In genomic region chr6:129744880-129745237, GRCh38 we compare ENCODE assay signal across 16 cellular contexts. TPM values are rescaled to one million over a fixed set of nuclear protein-coding genes. Genes with fewer than 3 reads are reported as not detected.
DNase-seq lines count a peak whose midpoint lies in the region; ATAC-seq and TF ChIP-seq lines count a peak whose summit lies in the region.
"Had no signal": no experiment of that assay in that cellular context is flagged by ENCODE, and none has a peak within 500 bp of the region (broad histone marks: within the 10 kb centered on the region; RNA-seq: fewer than 3 reads in every experiment).

No MANE protein-coding gene starts in this region.

- H3K4me1 ChIP-seq in SK-N-SH (ENCODE audit: control insufficient read depth in 1 of 2, insufficient read depth in 2 of 2, low read depth in 1 of 2, low read length in 1 of 2) (peaks cover 0 to 36% of the 10 kb centered on the region in 2 experiments; a peak in 3 of 4 replicates), SJCRH30 (peaks cover 34% of the 10 kb centered on the region), fibroblast of lung (ENCODE audit: control insufficient read depth, extremely low read depth, insufficient read depth, low read length) (peaks cover 18% of the 10 kb centered on the region), smooth muscle cell (ENCODE audit: low read depth) (no peaks in the 10 kb centered on the region)

- H3K36me3 ChIP-seq in SK-N-SH (replicated peaks in 1 of 2; ENCODE audit: control insufficient read depth in 1 of 2, insufficient read depth in 2 of 2, low read length in 1 of 2) (no peaks in the 10 kb centered on the region), SJCRH30 (no peaks in the 10 kb centered on the region), fibroblast of lung (ENCODE audit: control insufficient read depth, insufficient read depth, low read length) (no peaks in the 10 kb centered on the region), smooth muscle cell (ENCODE audit: low read depth) (no peaks in the 10 kb centered on the region)
- H3K36me3 ChIP-seq: stomach had no signal

- CTCF ChIA-PET in SK-N-SH (lab: Yijun Ruan, JAX): interaction anchor here (0.9 to 4.8 kb wide), 3 partner anchors 31 to 245 kb away, joined by 4 to 19 read pairs (median 4); no protein-coding TSS in a partner anchor

- no peaks in the 10 kb centered on the region for H3K9me3 ChIP-seq in SK-N-SH
- no peaks in the 10 kb centered on the region for H3K9me3 ChIP-seq in SJCRH30 (replicated peaks)
- no peaks in the 10 kb centered on the region for H3K9me3 ChIP-seq in fibroblast of lung (ENCODE audit: control insufficient read depth, insufficient read depth, low read depth, low read length)
- H3K9me3 ChIP-seq in smooth muscle cell (replicated peaks; ENCODE audit: low read depth): no peaks in the 10 kb centered on the region
- H3K9me3 ChIP-seq: stomach had no signal

- H3K9me2 ChIP-seq in SK-N-SH: no peaks in the 10 kb centered on the region

- 50% methylated on average over 6 of the region's 6 CpGs for WGBS in SK-N-SH (ENCODE audit: low lambda C conversion rate)
- WGBS in smooth muscle cell (ENCODE audit: low lambda C conversion rate): 93% methylated on average over 6 of the region's 6 CpGs

- H2AFZ ChIP-seq in SK-N-SH (ENCODE audit: low read depth): no peak overlapping the region
- no peak overlapping the region for H2AFZ ChIP-seq in fibroblast of lung (ENCODE audit: low read length)
- H2AFZ ChIP-seq in smooth muscle cell (ENCODE audit: low read depth): no peak overlapping the region

- H4K20me1 ChIP-seq in SK-N-SH (ENCODE audit: insufficient read depth): no peaks in the 10 kb centered on the region
- H4K20me1 ChIP-seq in fibroblast of lung (ENCODE audit: control insufficient read depth, extremely low read depth, insufficient read depth, low read length): no peaks in the 10 kb centered on the region
- H4K20me1 ChIP-seq in smooth muscle cell (ENCODE audit: low read depth): no peaks in the 10 kb centered on the region

- no peak for TF ChIP-seq CTCF in SK-N-SH (IDR thresholded peaks at IDR 0.05)
- no peak for TF ChIP-seq CTCF in fibroblast of lung (conservative IDR thresholded peaks at IDR 0.05 in 1 of 2, IDR thresholded peaks at IDR 0.05 in 1 of 2; ENCODE audit: low read depth in 1 of 2, low read length in 2 of 2)
- TF ChIP-seq CTCF in smooth muscle cell (IDR thresholded peaks at IDR 0.05; ENCODE audit: borderline replicate concordance, insufficient read depth, poor library complexity, severe bottlenecking): no peak

- H3F3A ChIP-seq in SK-N-SH (replicated peaks; ENCODE audit: insufficient read depth): peaks cover 41% of the 10 kb centered on the region
- peaks cover 20% of the 10 kb centered on the region for H3F3A ChIP-seq in smooth muscle cell (ENCODE audit: low read depth)

- DNase-seq in SK-N-SH: no peak
- DNase-seq in SJCRH30: no peak
- no peak for DNase-seq in fibroblast of lung (ENCODE audit: low read depth in 2 of 2)
- no peak for DNase-seq in smooth muscle cell (lab: John Stamatoyannopoulos, UW; ENCODE audit: unreplicated experiment)
- DNase-seq in NCI-H526 treated with DMSO at 0.1 percent for 48 hours (lab: John Stamatoyannopoulos, UW): no peak
- DNase-seq in NOMO-1 (lab: John Stamatoyannopoulos, UW; ENCODE audit: unreplicated experiment in 2 of 2): no peak
- DNase-seq: 8988T; activated CD4-positive, alpha-beta T cell treated with anti-CD3 and anti-CD28 coated beads, Interleukin-2, amount 10 ng/mL, durations not matched to agents 7 days and 5 days; activated CD8-positive, alpha-beta memory T cell treated with anti-CD3 and anti-CD28 coated beads, Interleukin-2, amount 50 U/mL, for 4 hours; effector CD8-positive, alpha-beta T cell; H7; stimulated activated CD4-positive, alpha-beta T cell treated with anti-CD3 and anti-CD28 coated beads, Interleukin-4, amount 100 ng/mL, for 24 hours; stomach; trophoblast cell had no signal

- POLR2A ChIA-PET in SK-N-SH (lab: Yijun Ruan, JAX): no interaction called here

- no peak overlapping the region for H3K4me3 ChIP-seq in SK-N-SH (ENCODE audit: low read depth in 2 of 2, low read length in 1 of 2)
- no peak overlapping the region for H3K4me3 ChIP-seq in SJCRH30
- no peak overlapping the region for H3K4me3 ChIP-seq in fibroblast of lung (replicated peaks in 1 of 4; ENCODE audit: control extremely low read depth in 1 of 4, insufficient read depth in 1 of 4, low read depth in 3 of 4, low read length in 4 of 4)
- no peak overlapping the region for H3K4me3 ChIP-seq in smooth muscle cell
- H3K4me3 ChIP-seq: stomach had no signal

- H3K4me2 ChIP-seq in SK-N-SH (peak overlapping the region; percentile 48), fibroblast of lung (ENCODE audit: extremely low read depth, insufficient read depth, low read length) (peak overlapping the region; percentile 1), smooth muscle cell (peak overlapping the region; percentile 8)

- no peak for ATAC-seq in SK-N-SH treated with all-trans-retinoic acid at 6 μM for 48 hours
- no peak for ATAC-seq in HG03342 (IDR thresholded peaks at IDR 0.05; ENCODE audit: unreplicated experiment)

- no peak for TF ChIP-seq EP300 in SK-N-SH (IDR thresholded peaks at IDR 0.05; ENCODE audit: borderline replicate concordance in 1 of 2, low read depth in 1 of 2, low read length in 1 of 2)

- H3K27ac ChIP-seq in SK-N-SH (ENCODE audit: low read depth in 2 of 2, low read length in 1 of 2) (peak overlapping the region; percentile 50 to 90; a peak in 3 of 4 replicates), SJCRH30 (peak overlapping the region; percentile 85), fibroblast of lung (ENCODE audit: insufficient read depth, low read length) (no peak overlapping the region), smooth muscle cell (ENCODE audit: low read depth) (no peak overlapping the region)

- H3K27me3 ChIP-seq in SK-N-SH (ENCODE audit: insufficient read depth) (no peaks in the 10 kb centered on the region), SJCRH30 (no peaks in the 10 kb centered on the region), fibroblast of lung (ENCODE audit: control insufficient read depth, insufficient read depth, low read length) (no peaks in the 10 kb centered on the region), smooth muscle cell (ENCODE audit: low read depth) (no peaks in the 10 kb centered on the region)
- H3K27me3 ChIP-seq: stomach had no signal

- H3K9ac ChIP-seq in SK-N-SH: no peak overlapping the region
- H3K9ac ChIP-seq in fibroblast of lung (ENCODE audit: insufficient read depth, low read length): no peak overlapping the region
- no peak overlapping the region for H3K9ac ChIP-seq in smooth muscle cell (ENCODE audit: low read depth)

- no peak for TF ChIP-seq RAD21 in SK-N-SH (IDR thresholded peaks at IDR 0.05; ENCODE audit: low read length)

- H3K79me2 ChIP-seq in SK-N-SH (ENCODE audit: insufficient read depth) (no peaks in the 10 kb centered on the region), fibroblast of lung (ENCODE audit: control insufficient read depth, insufficient read depth, low read length) (no peaks in the 10 kb centered on the region), smooth muscle cell (ENCODE audit: low read depth) (no peaks in the 10 kb centered on the region)

TF ChIP-seq in SK-N-SH, 30 proteins besides CTCF, POLR2A, EP300 and RAD21 (continues in another document):
- TF ChIP-seq JUND (IDR thresholded peaks at IDR 0.05) (no peak), ELF1 (IDR thresholded peaks at IDR 0.05) (no peak), RXRA (IDR thresholded peaks at IDR 0.05; ENCODE audit: borderline replicate concordance, low read depth) (no peak), NFIC (IDR thresholded peaks at IDR 0.05; ENCODE audit: borderline replicate concordance) (no peak)

TF ChIP-seq in SK-N-SH treated with all-trans-retinoic acid at 6 μM for 48 hours, 23 proteins besides CTCF, POLR2A, EP300 and RAD21:
- TF ChIP-seq BACH2 (CRISPR knock-in tag; IDR thresholded peaks at IDR 0.05; ENCODE audit: borderline replicate concordance): no peak
- no peak for TF ChIP-seq ZNF565 (CRISPR knock-in tag; conservative IDR thresholded peaks at IDR 0.05; ENCODE audit: low read depth)
- no peak for TF ChIP-seq ZNF70 (CRISPR knock-in tag; IDR thresholded peaks at IDR 0.05)
- no peak for TF ChIP-seq SNAI2 (CRISPR knock-in tag; IDR thresholded peaks at IDR 0.05)
- no peak for TF ChIP-seq ISL1 (CRISPR knock-in tag; IDR thresholded peaks at IDR 0.05)
- no peak for TF ChIP-seq ESRRG (CRISPR knock-in tag; IDR thresholded peaks at IDR 0.05)
- no peak for TF ChIP-seq RARB (CRISPR knock-in tag; IDR thresholded peaks at IDR 0.05)
- no peak for TF ChIP-seq CSDC2 (CRISPR knock-in tag; IDR thresholded peaks at IDR 0.05)
- TF ChIP-seq ARNTL (CRISPR knock-in tag; IDR thresholded peaks at IDR 0.05; ENCODE audit: borderline replicate concordance, low read depth): no peak
- no peak for TF ChIP-seq ZFP30 (CRISPR knock-in tag; IDR thresholded peaks at IDR 0.05)

RNA-seq across cellular contexts. Expression of gene ARHGAP18, which starts 34.9 kb away (rescaled TPM):
- polyA plus RNA-seq in SK-N-SH (2012; rRNA removed): 25.0 and 32.8 TPM in 2 replicates
- 38.9 and 45.2 TPM in 2 replicates for polyA plus RNA-seq in SK-N-SH (2012; cell fraction: cytosol; rRNA removed)
- polyA plus RNA-seq in SK-N-SH (2012; cell fraction: nucleus; rRNA removed): 10.2 and 20.0 TPM in 2 replicates
- total RNA-seq in SJCRH30 (2014; rRNA removed; shearing (Covaris generic)): 14.1 and 14.6 TPM in 2 replicates
- total RNA-seq in fibroblast of lung: 22.9 and 38.3 TPM in 2 replicates
- polyA plus RNA-seq in fibroblast of lung: 18.6 and 46.7 TPM in 2 replicates
- 14.3 and 45.8 TPM in 2 replicates for polyA plus RNA-seq in fibroblast of lung (2012)
- 4.2 and 19.6 TPM in 2 replicates for polyA minus RNA-seq in fibroblast of lung (ENCODE audit: low replicate concordance)
- 9.6 and 10.7 TPM in 2 replicates for total RNA-seq in smooth muscle cell
- 3.2 and 3.5 TPM in 2 replicates for polyA plus RNA-seq in smooth muscle cell

Comparison
In these comparisons a context has a peak if more than half of its experiments do, and no peak if none do; other contexts are left out.
1. H3K27ac ChIP-seq: peak in SK-N-SH (2 of 2) and SJCRH30 (single experiment); none in fibroblast of lung (single experiment) and smooth muscle cell (single experiment).
2. Peak in every context shown above with its lines, with median percentiles within 50 percentile points of each other: H3K4me2 ChIP-seq.